9 cellular contexts compared by ENCODE assay signal in genomic region chr22:31451709-31452571, GRCh38. TPM values are rescaled to one million over a fixed set of nuclear protein-coding genes. Genes with fewer than 3 reads are reported as not detected.
DNase-seq lines count a peak whose midpoint lies in the region; ATAC-seq and TF ChIP-seq lines count a peak whose summit lies in the region.
"Had no signal": no experiment of that assay in that cellular context is flagged by ENCODE, and none has a peak within 500 bp of the region (broad histone marks: within the 10 kb centered on the region; RNA-seq: fewer than 3 reads in every experiment).

No MANE protein-coding gene starts in this region.

- TF ChIP-seq CTCF in GM23338 (conservative IDR thresholded peaks at IDR 0.05; ENCODE audit: low read depth in 2 of 2) (peak; percentile 70 to 71), smooth muscle cell (IDR thresholded peaks at IDR 0.05; ENCODE audit: borderline replicate concordance, insufficient read depth, poor library complexity, severe bottlenecking) (peak; percentile 39), nephron progenitor cell (IDR thresholded peaks at IDR 0.05) (no peak)

- no peaks in the 10 kb centered on the region for H3K4me1 ChIP-seq in GM23338 (ENCODE audit: insufficient read depth)
- no peaks in the 10 kb centered on the region for H3K4me1 ChIP-seq in smooth muscle cell (ENCODE audit: low read depth)

- H3K9me3 ChIP-seq in smooth muscle cell (replicated peaks; ENCODE audit: low read depth), result no peaks in the 10 kb centered on the region

- H3K9me2 ChIP-seq in GM23338 (ENCODE audit: insufficient read depth), result no peaks in the 10 kb centered on the region

- H3K4me2 ChIP-seq in GM23338, result no peak overlapping the region
- H3K4me2 ChIP-seq in smooth muscle cell, result no peak overlapping the region

- H3K4me3 Mint-ChIP-seq in GM23338, result no peak overlapping the region
- H3K4me3 Mint-ChIP-seq in nephron progenitor cell, result no peak overlapping the region
- H3K4me3 Mint-ChIP-seq: activated naive CD4-positive, alpha-beta T cell treated with anti-CD3 and anti-CD28 coated beads, Interleukin-2, amount 50 U/mL, for 24 hours had no signal

- H3K4me3 ChIP-seq in GM23338, result no peak overlapping the region
- no peak overlapping the region for H3K4me3 ChIP-seq in smooth muscle cell

- H2AFZ ChIP-seq in GM23338 (no peak overlapping the region), smooth muscle cell (ENCODE audit: low read depth) (no peak overlapping the region)

- no peaks in the 10 kb centered on the region for H3K79me2 ChIP-seq in GM23338 (replicated peaks; ENCODE audit: insufficient read depth)
- no peaks in the 10 kb centered on the region for H3K79me2 ChIP-seq in smooth muscle cell (ENCODE audit: low read depth)

- peak; percentile 88 for ATAC-seq in GM23338

- no peak overlapping the region for H3K27ac ChIP-seq in GM23338 (ENCODE audit: low read depth)
- no peak overlapping the region for H3K27ac ChIP-seq in smooth muscle cell (ENCODE audit: low read depth)

- H3K27me3 ChIP-seq in GM23338 (ENCODE audit: insufficient read depth), result no peaks in the 10 kb centered on the region
- H3K27me3 ChIP-seq in smooth muscle cell (ENCODE audit: low read depth), result no peaks in the 10 kb centered on the region

- no peak overlapping the region for H3K9ac ChIP-seq in smooth muscle cell (ENCODE audit: low read depth)

- H4K20me1 ChIP-seq in GM23338 (replicated peaks; ENCODE audit: insufficient read depth) (peaks cover 11% of the 10 kb centered on the region; the same call in 1 of the 2 replicates), smooth muscle cell (ENCODE audit: low read depth) (peaks cover 3% of the 10 kb centered on the region)

- 89% methylated on average over 5 of the region's 5 CpGs for WGBS in smooth muscle cell (ENCODE audit: low lambda C conversion rate)

- no peaks in the 10 kb centered on the region for H3K4me1 Mint-ChIP-seq in GM23338
- H3K4me1 Mint-ChIP-seq in nephron progenitor cell, result no peaks in the 10 kb centered on the region
- H3K4me1 Mint-ChIP-seq: activated naive CD4-positive, alpha-beta T cell treated with anti-CD3 and anti-CD28 coated beads, Interleukin-2, amount 50 U/mL, for 24 hours had no signal

- DNase-seq in NCI-H2107 treated with DMSO at 0.1 percent for 48 hours (lab: John Stamatoyannopoulos, UW; ENCODE audit: unreplicated experiment) (peak; percentile 4), NCI-H2107 (lab: John Stamatoyannopoulos, UW) (no peak), GM23338 (ENCODE audit: low spot score) (peak; percentile 67), SK-N-DZ (ENCODE audit: low spot score) (peak; percentile 11), fibroblast of gingiva (ENCODE audit: low read depth) (peak; percentile 46), smooth muscle cell (lab: John Stamatoyannopoulos, UW; ENCODE audit: unreplicated experiment) (no peak), nephron progenitor cell (no peak)
- no peak for DNase-seq in activated effector memory CD4-positive, alpha-beta T cell treated with Interleukin-2 at 50 U/mL for 16 hours

- H3K27ac Mint-ChIP-seq in GM23338 (no peak overlapping the region), nephron progenitor cell (no peak overlapping the region)
- H3K27ac Mint-ChIP-seq: activated naive CD4-positive, alpha-beta T cell treated with anti-CD3 and anti-CD28 coated beads, Interleukin-2, amount 50 U/mL, for 24 hours had no signal

- H3K36me3 ChIP-seq in GM23338 (ENCODE audit: insufficient read depth) (peaks cover 10% of the 10 kb centered on the region), smooth muscle cell (ENCODE audit: low read depth) (peaks cover 17% of the 10 kb centered on the region)

- peaks cover 27% of the 10 kb centered on the region; the same call in 2 of the 3 replicates for H3K36me3 Mint-ChIP-seq in GM23338 (ENCODE audit: low read depth)
- peaks cover 39% of the 10 kb centered on the region for H3K36me3 Mint-ChIP-seq in nephron progenitor cell (ENCODE audit: low read depth)

- H3F3A ChIP-seq in GM23338 (replicated peaks; ENCODE audit: low read depth) (peaks cover 3% of the 10 kb centered on the region; the same call in 1 of the 2 replicates), smooth muscle cell (ENCODE audit: low read depth) (no peaks in the 10 kb centered on the region)

- H3K27me3 Mint-ChIP-seq in GM23338 (ENCODE audit: insufficient read depth, low read depth, poor library complexity) (peaks cover 2% of the 10 kb centered on the region), nephron progenitor cell (ENCODE audit: low read depth, poor library complexity) (no peaks in the 10 kb centered on the region)
- H3K27me3 Mint-ChIP-seq: activated naive CD4-positive, alpha-beta T cell treated with anti-CD3 and anti-CD28 coated beads, Interleukin-2, amount 50 U/mL, for 24 hours had no signal

- H3K9me3 Mint-ChIP-seq in GM23338 (no peaks in the 10 kb centered on the region), nephron progenitor cell (no peaks in the 10 kb centered on the region)
- H3K9me3 Mint-ChIP-seq: activated naive CD4-positive, alpha-beta T cell treated with anti-CD3 and anti-CD28 coated beads, Interleukin-2, amount 50 U/mL, for 24 hours had no signal

TF ChIP-seq in GM23338, 12 proteins besides CTCF, POLR2A, EP300 and RAD21 (continues in another document):
- TF ChIP-seq EZH2phosphoT487 (IDR thresholded peaks at IDR 0.05; ENCODE audit: unreplicated experiment), result no peak
- no peak for TF ChIP-seq ZNF114 (CRISPR knock-in tag; IDR thresholded peaks at IDR 0.05)
- TF ChIP-seq, protein P1, sequence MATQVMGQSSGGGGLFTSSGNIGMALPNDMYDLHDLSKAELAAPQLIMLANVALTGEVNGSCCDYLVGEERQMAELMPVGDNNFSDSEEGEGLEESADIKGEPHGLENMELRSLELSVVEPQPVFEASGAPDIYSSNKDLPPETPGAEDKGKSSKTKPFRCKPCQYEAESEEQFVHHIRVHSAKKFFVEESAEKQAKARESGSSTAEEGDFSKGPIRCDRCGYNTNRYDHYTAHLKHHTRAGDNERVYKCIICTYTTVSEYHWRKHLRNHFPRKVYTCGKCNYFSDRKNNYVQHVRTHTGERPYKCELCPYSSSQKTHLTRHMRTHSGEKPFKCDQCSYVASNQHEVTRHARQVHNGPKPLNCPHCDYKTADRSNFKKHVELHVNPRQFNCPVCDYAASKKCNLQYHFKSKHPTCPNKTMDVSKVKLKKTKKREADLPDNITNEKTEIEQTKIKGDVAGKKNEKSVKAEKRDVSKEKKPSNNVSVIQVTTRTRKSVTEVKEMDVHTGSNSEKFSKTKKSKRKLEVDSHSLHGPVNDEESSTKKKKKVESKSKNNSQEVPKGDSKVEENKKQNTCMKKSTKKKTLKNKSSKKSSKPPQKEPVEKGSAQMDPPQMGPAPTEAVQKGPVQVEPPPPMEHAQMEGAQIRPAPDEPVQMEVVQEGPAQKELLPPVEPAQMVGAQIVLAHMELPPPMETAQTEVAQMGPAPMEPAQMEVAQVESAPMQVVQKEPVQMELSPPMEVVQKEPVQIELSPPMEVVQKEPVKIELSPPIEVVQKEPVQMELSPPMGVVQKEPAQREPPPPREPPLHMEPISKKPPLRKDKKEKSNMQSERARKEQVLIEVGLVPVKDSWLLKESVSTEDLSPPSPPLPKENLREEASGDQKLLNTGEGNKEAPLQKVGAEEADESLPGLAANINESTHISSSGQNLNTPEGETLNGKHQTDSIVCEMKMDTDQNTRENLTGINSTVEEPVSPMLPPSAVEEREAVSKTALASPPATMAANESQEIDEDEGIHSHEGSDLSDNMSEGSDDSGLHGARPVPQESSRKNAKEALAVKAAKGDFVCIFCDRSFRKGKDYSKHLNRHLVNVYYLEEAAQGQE (IDR thresholded peaks at IDR 0.05; ENCODE audit: unreplicated experiment), result no peak
- TF ChIP-seq EZH2 (IDR thresholded peaks at IDR 0.05; ENCODE audit: low read depth, unreplicated experiment), result no peak
- no peak for TF ChIP-seq NANOG (IDR thresholded peaks at IDR 0.05; ENCODE audit: borderline replicate concordance)
- no peak for TF ChIP-seq CREB1 (CRISPR knock-in tag; IDR thresholded peaks at IDR 0.05; ENCODE audit: low read depth)
- TF ChIP-seq JUNB (IDR thresholded peaks at IDR 0.05; ENCODE audit: unreplicated experiment), result no peak

RNA-seq across cellular contexts. Expression of gene EIF4ENIF1, which starts 37.7 kb away (rescaled TPM):
- total RNA-seq in GM23338 (2014; rRNA removed; shearing (Covaris generic)), result 10.8 and 13.5 TPM in 2 replicates
- 13.1 and 13.4 TPM in 2 replicates for polyA plus RNA-seq in GM23338 (2016; fragmentation: Nextera tagmentation; extraction: Ambion mirVana)
- polyA plus RNA-seq in SK-N-DZ (2014; cell fraction: cytosol; rRNA removed), result 12.6 and 12.8 TPM in 2 replicates
- polyA plus RNA-seq in SK-N-DZ (2014; cell fraction: nucleus; rRNA removed), result 25.6 and 34.3 TPM in 2 replicates
- total RNA-seq in smooth muscle cell, result 9.1 and 11.6 TPM in 2 replicates
- polyA plus RNA-seq in smooth muscle cell, result 15.5 and 17.2 TPM in 2 replicates

RNA-seq across cellular contexts. Expression of gene SFI1, which starts 44.4 kb away (rescaled TPM):
- total RNA-seq in GM23338 (2014; rRNA removed; shearing (Covaris generic)), result 23.8 and 25.6 TPM in 2 replicates
- polyA plus RNA-seq in GM23338 (2016; fragmentation: Nextera tagmentation; extraction: Ambion mirVana) (16.7 and 17.4 TPM in 2 replicates), smooth muscle cell (8.7 and 13.7 TPM in 2 replicates)
- 20.9 and 24.4 TPM in 2 replicates for polyA plus RNA-seq in SK-N-DZ (2014; cell fraction: cytosol; rRNA removed)
- 216 and 272 TPM in 2 replicates for polyA plus RNA-seq in SK-N-DZ (2014; cell fraction: nucleus; rRNA removed)
- total RNA-seq in smooth muscle cell, result 8.3 and 26.9 TPM in 2 replicates

RNA-seq across cellular contexts. Expression of gene DRG1, which starts 52.5 kb away (rescaled TPM):
- total RNA-seq in GM23338 (2014; rRNA removed; shearing (Covaris generic)), result 63.9 and 69.7 TPM in 2 replicates
- polyA plus RNA-seq in GM23338 (2016; fragmentation: Nextera tagmentation; extraction: Ambion mirVana) (78.1 and 87.6 TPM in 2 replicates), smooth muscle cell (64.3 and 69.2 TPM in 2 replicates)
- polyA plus RNA-seq in SK-N-DZ (2014; cell fraction: cytosol; rRNA removed), result 89.2 and 115 TPM in 2 replicates
- 52.0 and 62.3 TPM in 2 replicates for polyA plus RNA-seq in SK-N-DZ (2014; cell fraction: nucleus; rRNA removed)
- total RNA-seq in smooth muscle cell, result 59.5 and 78.4 TPM in 2 replicates

Comparison
In these comparisons a context has a peak if more than half of its experiments do, and no peak if none do; other contexts are left out.
1. DNase-seq: peak in NCI-H2107 treated with DMSO at 0.1 percent for 48 hours (single experiment), GM23338 (single experiment), SK-N-DZ (single experiment) and fibroblast of gingiva (single experiment); none in NCI-H2107 (single experiment), smooth muscle cell (single experiment), nephron progenitor cell (single experiment) and activated effector memory CD4-positive, alpha-beta T cell treated with Interleukin-2 at 50 U/mL for 16 hours (single experiment).